2 cellular contexts compared by ENCODE assay signal in the genomic region with DNA sequence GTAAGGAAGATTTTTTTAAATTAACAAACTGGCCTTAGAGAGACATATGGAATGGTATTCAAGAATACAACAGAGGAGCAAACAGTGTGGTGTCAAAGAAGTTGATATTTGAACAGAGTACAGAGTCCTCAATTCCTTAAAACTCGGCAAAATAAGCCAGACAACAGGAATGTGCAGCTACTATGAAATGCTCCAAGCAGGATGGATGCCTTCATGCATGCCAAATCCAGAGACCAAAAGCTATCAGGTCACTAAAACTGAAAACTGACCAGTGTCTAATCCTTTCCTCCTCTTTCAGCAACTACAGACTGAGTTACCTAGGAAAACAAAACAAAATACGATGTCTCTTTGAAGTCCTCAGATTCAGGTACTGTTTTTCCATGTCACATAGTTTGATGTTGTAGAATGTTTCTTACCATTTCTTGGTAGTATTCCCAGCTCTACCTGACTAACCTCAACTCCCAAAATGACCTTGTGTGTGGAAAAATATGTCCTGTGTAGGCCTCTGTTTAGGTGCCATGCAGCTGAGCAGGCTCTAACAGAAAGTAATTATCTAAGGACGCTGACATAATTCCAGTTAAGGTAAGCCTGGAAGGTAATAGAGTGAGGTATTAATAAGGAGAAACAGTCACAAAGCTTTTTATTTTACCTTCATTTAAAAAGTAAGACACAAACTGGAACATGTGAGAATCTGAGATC.
TF ChIP-seq lines count a peak whose summit lies in the region.

No MANE protein-coding gene starts in this region.

TF ChIP-seq in IMR-90, 13 proteins besides CTCF, POLR2A, EP300 and RAD21:
- TF ChIP-seq FOS (IDR thresholded peaks at IDR 0.05; ENCODE audit: low read depth, low read length) (no peak), RFX5 (IDR thresholded peaks at IDR 0.05; ENCODE audit: low read depth, low read length) (no peak), NFE2L2 (IDR thresholded peaks at IDR 0.05; ENCODE audit: low read depth, low read length) (no peak), CHD1 (IDR thresholded peaks at IDR 0.05; ENCODE audit: low read depth, low read length) (no peak), SMC3 (IDR thresholded peaks at IDR 0.05; ENCODE audit: low read depth, low read length) (no peak), MXI1 (IDR thresholded peaks at IDR 0.05; ENCODE audit: borderline replicate concordance, low read depth, low read length) (no peak), CEBPB (IDR thresholded peaks at IDR 0.05; ENCODE audit: low read depth, low read length) (no peak), MAZ (IDR thresholded peaks at IDR 0.05; ENCODE audit: borderline replicate concordance, low read depth, low read length) (no peak), RCOR1 (IDR thresholded peaks at IDR 0.05; ENCODE audit: insufficient replicate concordance, low read length) (no peak), BHLHE40 (IDR thresholded peaks at IDR 0.05; ENCODE audit: low read depth, low read length) (no peak), MAFK (IDR thresholded peaks at IDR 0.05; ENCODE audit: low read depth, low read length) (no peak), ELK1 (IDR thresholded peaks at IDR 0.05; ENCODE audit: borderline replicate concordance, low read depth, low read length) (no peak)
- TF ChIP-seq, protein P1, sequence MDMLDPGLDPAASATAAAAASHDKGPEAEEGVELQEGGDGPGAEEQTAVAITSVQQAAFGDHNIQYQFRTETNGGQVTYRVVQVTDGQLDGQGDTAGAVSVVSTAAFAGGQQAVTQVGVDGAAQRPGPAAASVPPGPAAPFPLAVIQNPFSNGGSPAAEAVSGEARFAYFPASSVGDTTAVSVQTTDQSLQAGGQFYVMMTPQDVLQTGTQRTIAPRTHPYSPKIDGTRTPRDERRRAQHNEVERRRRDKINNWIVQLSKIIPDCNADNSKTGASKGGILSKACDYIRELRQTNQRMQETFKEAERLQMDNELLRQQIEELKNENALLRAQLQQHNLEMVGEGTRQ (IDR thresholded peaks at IDR 0.05; ENCODE audit: low read depth, low read length) = no peak

TF ChIP-seq in endothelial cell of umbilical vein, 7 proteins besides CTCF, POLR2A, EP300 and RAD21:
- no peak for TF ChIP-seq GATA2 (IDR thresholded peaks at IDR 0.05; ENCODE audit: insufficient read depth, insufficient read length, low read depth, low read length)
- no peak for TF ChIP-seq MAX (IDR thresholded peaks at IDR 0.05; ENCODE audit: insufficient read depth, insufficient read length)
